In genomic region chr3:69433938-69434263, GRCh38 we compare ENCODE assay signal across 13 cellular contexts. TPM values are rescaled to one million over a fixed set of nuclear protein-coding genes. Genes with fewer than 3 reads are reported as not detected.
DNase-seq lines count a peak whose midpoint lies in the region; ATAC-seq, FAIRE-seq and TF ChIP-seq lines count a peak whose summit lies in the region.
"Had no signal": no experiment of that assay in that cellular context is flagged by ENCODE, and none has a peak within 500 bp of the region (broad histone marks: within the 10 kb centered on the region; RNA-seq: fewer than 3 reads in every experiment).

No MANE protein-coding gene starts in this region.

- ATAC-seq in pancreas = no peak

- no peaks in the 10 kb centered on the region for H3K27me3 Mint-ChIP-seq in T-helper 2 cell treated with Interferon-gamma antibody and Interleukin-4, amounts not matched to agents 5 μg/mL and 100 μg/mL, for 36 hours (ENCODE audit: low read depth)
- no peaks in the 10 kb centered on the region for H3K27me3 Mint-ChIP-seq in endothelial cell (ENCODE audit: unreplicated experiment)

- H3K36me3 ChIP-seq in tibial artery (no peaks in the 10 kb centered on the region), pancreas (no peaks in the 10 kb centered on the region)
- H3K36me3 ChIP-seq: heart right ventricle had no signal

- H3K4me1 Mint-ChIP-seq in T-helper 2 cell treated with Interferon-gamma antibody and Interleukin-4, amounts not matched to agents 5 μg/mL and 100 μg/mL, for 36 hours (ENCODE audit: low read depth) = peaks cover 10% of the 10 kb centered on the region
- peaks cover 8% of the 10 kb centered on the region for H3K4me1 Mint-ChIP-seq in endothelial cell (ENCODE audit: unreplicated experiment)

- H3K4me1 ChIP-seq in tibial artery = no peaks in the 10 kb centered on the region
- H3K4me1 ChIP-seq in pancreas = no peaks in the 10 kb centered on the region

- H3K36me3 Mint-ChIP-seq in T-helper 2 cell treated with Interferon-gamma antibody and Interleukin-4, amounts not matched to agents 5 μg/mL and 100 μg/mL, for 36 hours (ENCODE audit: low read depth) = no peaks in the 10 kb centered on the region
- H3K36me3 Mint-ChIP-seq in endothelial cell (ENCODE audit: low read depth, unreplicated experiment) = no peaks in the 10 kb centered on the region

- H3K9me3 ChIP-seq in tibial artery (no peaks in the 10 kb centered on the region), pancreas (no peaks in the 10 kb centered on the region)
- H3K9me3 ChIP-seq: heart right ventricle had no signal

- intact Hi-C loops in tibial artery (cut with DNase I; ENCODE audit: low total_unique reads) (no loop called here), pancreas (cut with DNase I) (no loop called here)

- no peak for FAIRE-seq in pancreas (lab: Jason Lieb, UNC)

- no peaks in the 10 kb centered on the region for H3K9me3 Mint-ChIP-seq in T-helper 2 cell treated with Interferon-gamma antibody and Interleukin-4, amounts not matched to agents 5 μg/mL and 100 μg/mL, for 36 hours
- no peaks in the 10 kb centered on the region for H3K9me3 Mint-ChIP-seq in endothelial cell (ENCODE audit: unreplicated experiment)

- no peak for TF ChIP-seq CTCF in endothelial cell (IDR thresholded peaks at IDR 0.05; ENCODE audit: unreplicated experiment)
- no peak for TF ChIP-seq CTCF in tibial artery (IDR thresholded peaks at IDR 0.05)
- no peak for TF ChIP-seq CTCF in pancreas (IDR thresholded peaks at IDR 0.05)

- H3K4me3 Mint-ChIP-seq in T-helper 2 cell treated with Interferon-gamma antibody and Interleukin-4, amounts not matched to agents 5 μg/mL and 100 μg/mL, for 36 hours = no peak overlapping the region
- H3K4me3 Mint-ChIP-seq in endothelial cell (ENCODE audit: unreplicated experiment) = no peak overlapping the region

- no peak overlapping the region for H3K27ac Mint-ChIP-seq in T-helper 2 cell treated with Interferon-gamma antibody and Interleukin-4, amounts not matched to agents 5 μg/mL and 100 μg/mL, for 36 hours
- H3K27ac Mint-ChIP-seq in endothelial cell (ENCODE audit: unreplicated experiment) = no peak overlapping the region

- H3K4me3 ChIP-seq in tibial artery (no peak overlapping the region), pancreas (no peak overlapping the region)
- H3K4me3 ChIP-seq: heart right ventricle had no signal

- H3K27me3 ChIP-seq in tibial artery = no peaks in the 10 kb centered on the region
- H3K27me3 ChIP-seq in pancreas = no peaks in the 10 kb centered on the region
- H3K27me3 ChIP-seq: heart right ventricle had no signal

- DNase-seq in DMS53 treated with DMSO at 0.1 percent for 48 hours (lab: John Stamatoyannopoulos, UW; ENCODE audit: unreplicated experiment) (peak; percentile 38), H4 (ENCODE audit: low spot score) (peak; percentile 89), islet precursor cell (peak; percentile 71), endothelial cell (ENCODE audit: low spot score) (no peak), tibial artery (no peak), pancreas (no peak)
- DNase-seq in T-helper 2 cell treated with Interferon-gamma antibody and Interleukin-4, amounts not matched to agents 5 μg/mL and 100 μg/mL, for 36 hours (ENCODE audit: low spot score) = peak; percentile 29
- DNase-seq in stimulated activated CD4-positive, alpha-beta T cell treated with anti-CD3 and anti-CD28 coated beads, Interleukin-4, amount 100 ng/mL, for 24 hours = no peak
- DNase-seq: cerebellar nuclear complex, DMS153, heart right ventricle, NCI-H2029 treated with DMSO at 0.1 percent for 48 hours, SHP77 had no signal

- H3K27ac ChIP-seq in tibial artery = no peak overlapping the region
- no peak overlapping the region for H3K27ac ChIP-seq in pancreas
- H3K27ac ChIP-seq: heart right ventricle had no signal

- WGBS in pancreas, 2 donors = 70 to 73% methylated on average over 4 of the region's 4 CpGs

RNA-seq across cellular contexts. Expression of gene FRMD4B, which starts 48.0 kb away (rescaled TPM):
- total RNA-seq in H4 (2014; rRNA removed; shearing (Covaris generic)) = 4.2 and 18.0 TPM in 2 replicates
- total RNA-seq in endothelial cell (ENCODE audit: unreplicated experiment) (102 TPM), pancreas (10 to 100 TPM in 2 of 6 donors, 1 to 10 TPM in 4; 4.9 to 20.0 (median 9.3) TPM)
- 1 to 10 TPM; 5.2 to 6.0 TPM for polyA plus RNA-seq in pancreas

Comparison
In these comparisons a context has a peak if more than half of its experiments do, and no peak if none do; other contexts are left out.
1. DNase-seq: peak in DMS53 treated with DMSO at 0.1 percent for 48 hours (single experiment), H4 (single experiment), T-helper 2 cell treated with Interferon-gamma antibody and Interleukin-4, amounts not matched to agents 5 μg/mL and 100 μg/mL, for 36 hours (single experiment) and islet precursor cell (single experiment); none in endothelial cell (single experiment), tibial artery (0 of 2), pancreas (0 of 6) and stimulated activated CD4-positive, alpha-beta T cell treated with anti-CD3 and anti-CD28 coated beads, Interleukin-4, amount 100 ng/mL, for 24 hours (single experiment).